Comparison of ENCODE assay signal across 1 cellular context in the genomic region with DNA sequence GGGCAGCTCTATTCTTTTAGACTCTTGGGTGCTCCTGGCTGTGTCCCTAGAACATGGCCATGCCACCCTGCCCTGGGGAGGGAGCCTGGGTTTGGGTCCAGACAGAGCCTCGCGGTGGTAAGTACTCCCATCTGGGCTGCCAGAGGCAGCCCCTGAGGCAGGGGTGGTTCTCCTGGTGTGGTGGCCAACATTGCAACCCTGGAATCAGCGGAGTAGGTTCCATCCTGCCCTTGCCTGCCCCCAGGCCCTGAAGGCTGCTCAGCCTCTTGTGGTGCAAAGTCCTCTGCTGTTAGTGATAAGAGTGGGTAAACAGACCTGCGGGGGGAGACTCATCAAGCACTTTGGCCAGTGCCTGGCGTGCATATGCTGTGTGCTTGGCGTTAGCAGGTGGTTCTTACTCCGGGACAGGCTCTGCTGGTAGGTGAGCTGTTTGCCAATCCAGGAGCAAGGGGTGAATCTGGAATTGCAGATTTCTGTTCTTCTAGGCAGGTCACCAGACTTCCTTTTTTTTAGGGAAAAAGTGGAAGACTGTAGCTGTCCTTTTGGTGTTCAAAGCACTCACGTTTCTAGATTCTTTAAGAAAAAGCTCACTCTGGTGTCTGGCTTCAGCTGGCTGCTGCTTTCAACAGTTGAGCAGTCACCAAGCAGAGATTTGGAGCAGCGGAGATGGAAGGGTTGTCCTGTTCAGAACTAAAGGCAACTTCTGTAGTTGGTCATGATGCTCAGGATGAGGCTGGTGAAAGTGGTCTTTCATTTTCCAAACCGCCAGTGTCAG.
TF ChIP-seq lines count a peak whose summit lies in the region.

No MANE protein-coding gene starts in this region.

TF ChIP-seq in HepG2, 621 proteins besides CTCF, POLR2A, EP300 and RAD21 (continued from another document and continues in another):
- TF ChIP-seq, protein P1, sequence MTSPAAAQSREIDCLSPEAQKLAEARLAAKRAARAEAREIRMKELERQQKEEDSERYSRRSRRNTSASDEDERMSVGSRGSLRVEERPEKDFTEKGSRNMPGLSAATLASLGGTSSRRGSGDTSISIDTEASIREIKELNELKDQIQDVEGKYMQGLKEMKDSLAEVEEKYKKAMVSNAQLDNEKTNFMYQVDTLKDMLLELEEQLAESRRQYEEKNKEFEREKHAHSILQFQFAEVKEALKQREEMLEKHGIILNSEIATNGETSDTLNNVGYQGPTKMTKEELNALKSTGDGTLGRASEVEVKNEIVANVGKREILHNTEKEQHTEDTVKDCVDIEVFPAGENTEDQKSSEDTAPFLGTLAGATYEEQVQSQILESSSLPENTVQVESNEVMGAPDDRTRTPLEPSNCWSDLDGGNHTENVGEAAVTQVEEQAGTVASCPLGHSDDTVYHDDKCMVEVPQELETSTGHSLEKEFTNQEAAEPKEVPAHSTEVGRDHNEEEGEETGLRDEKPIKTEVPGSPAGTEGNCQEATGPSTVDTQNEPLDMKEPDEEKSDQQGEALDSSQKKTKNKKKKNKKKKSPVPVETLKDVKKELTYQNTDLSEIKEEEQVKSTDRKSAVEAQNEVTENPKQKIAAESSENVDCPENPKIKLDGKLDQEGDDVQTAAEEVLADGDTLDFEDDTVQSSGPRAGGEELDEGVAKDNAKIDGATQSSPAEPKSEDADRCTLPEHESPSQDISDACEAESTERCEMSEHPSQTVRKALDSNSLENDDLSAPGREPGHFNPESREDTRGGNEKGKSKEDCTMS (CRISPR knock-in tag; conservative IDR thresholded peaks at IDR 0.05): no peak
- peak; percentile 91; the same call in 1 of the 2 replicates for TF ChIP-seq ZSCAN29 (CRISPR knock-in tag; conservative IDR thresholded peaks at IDR 0.05)
- peak; percentile 93; the same call in 1 of the 2 replicates for TF ChIP-seq NFKB2 (CRISPR knock-in tag; IDR thresholded peaks at IDR 0.05; ENCODE audit: borderline replicate concordance)
- TF ChIP-seq MTF2 (CRISPR knock-in tag; IDR thresholded peaks at IDR 0.05; ENCODE audit: borderline replicate concordance): peak; percentile 17; the same call in 1 of the 2 replicates
- peak; percentile 94 for TF ChIP-seq SPEN (CRISPR knock-in tag; IDR thresholded peaks at IDR 0.05; ENCODE audit: low read depth)
- TF ChIP-seq ZBTB7B (CRISPR knock-in tag; IDR thresholded peaks at IDR 0.05): peak; percentile 96
- peak; percentile 68; the same call in 1 of the 2 replicates for TF ChIP-seq CREM (IDR thresholded peaks at IDR 0.05)
- TF ChIP-seq CREM (CRISPR knock-in tag; IDR thresholded peaks at IDR 0.05): no peak
- no peak for TF ChIP-seq ZNF558 (CRISPR knock-in tag; IDR thresholded peaks at IDR 0.05; ENCODE audit: borderline replicate concordance)
- TF ChIP-seq, protein P2, sequence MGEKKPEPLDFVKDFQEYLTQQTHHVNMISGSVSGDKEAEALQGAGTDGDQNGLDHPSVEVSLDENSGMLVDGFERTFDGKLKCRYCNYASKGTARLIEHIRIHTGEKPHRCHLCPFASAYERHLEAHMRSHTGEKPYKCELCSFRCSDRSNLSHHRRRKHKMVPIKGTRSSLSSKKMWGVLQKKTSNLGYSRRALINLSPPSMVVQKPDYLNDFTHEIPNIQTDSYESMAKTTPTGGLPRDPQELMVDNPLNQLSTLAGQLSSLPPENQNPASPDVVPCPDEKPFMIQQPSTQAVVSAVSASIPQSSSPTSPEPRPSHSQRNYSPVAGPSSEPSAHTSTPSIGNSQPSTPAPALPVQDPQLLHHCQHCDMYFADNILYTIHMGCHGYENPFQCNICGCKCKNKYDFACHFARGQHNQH (CRISPR knock-in tag; IDR thresholded peaks at IDR 0.05): peak; percentile 98
- TF ChIP-seq IRX3 (CRISPR knock-in tag; IDR thresholded peaks at IDR 0.05; ENCODE audit: borderline replicate concordance, low read depth): peak; percentile 2; the same call in 1 of the 2 replicates
- no peak for TF ChIP-seq ZNF879 (CRISPR knock-in tag; IDR thresholded peaks at IDR 0.05)
- 0 out of 2 replicates have a peak, but pooled peaks have one; percentile 57 for TF ChIP-seq FIP1L1 (IDR thresholded peaks at IDR 0.05; ENCODE audit: borderline replicate concordance, insufficient read depth, low read depth, low read length)
- 0 out of 4 replicates have a peak, but pooled peaks of 1 of the 2 experiments have one; percentile 7 for TF ChIP-seq MAFK (conservative IDR thresholded peaks at IDR 0.05 in 1 of 2, IDR thresholded peaks at IDR 0.05 in 1 of 2; ENCODE audit: low read length in 2 of 2)
- peak; percentile 93 for TF ChIP-seq ZNF644 (CRISPR knock-in tag; IDR thresholded peaks at IDR 0.05; ENCODE audit: low read depth)
- TF ChIP-seq GATAD2A (CRISPR knock-in tag; IDR thresholded peaks at IDR 0.05): peak; percentile 99
- TF ChIP-seq MIER2 (CRISPR knock-in tag; IDR thresholded peaks at IDR 0.05): peak; percentile 85
- TF ChIP-seq ZNF264 (CRISPR knock-in tag; IDR thresholded peaks at IDR 0.05): peak; percentile 98
- TF ChIP-seq ZNF557 (CRISPR knock-in tag; IDR thresholded peaks at IDR 0.05): peak; percentile 95
- TF ChIP-seq MEIS1 (CRISPR knock-in tag; IDR thresholded peaks at IDR 0.05; ENCODE audit: borderline replicate concordance): peak; percentile 94; the same call in 1 of the 2 replicates
- TF ChIP-seq DMAP1 (CRISPR knock-in tag; IDR thresholded peaks at IDR 0.05): peak; percentile 94
- TF ChIP-seq TCF12 (IDR thresholded peaks at IDR 0.05): no peak
- TF ChIP-seq TCF12 (CRISPR knock-in tag; IDR thresholded peaks at IDR 0.05): peak; percentile 53; the same call in 1 of the 2 replicates
- TF ChIP-seq MZF1 (CRISPR knock-in tag; IDR thresholded peaks at IDR 0.05; ENCODE audit: borderline replicate concordance): 0 out of 2 replicates have a peak, but pooled peaks have one; percentile 85
- TF ChIP-seq, protein P3, sequence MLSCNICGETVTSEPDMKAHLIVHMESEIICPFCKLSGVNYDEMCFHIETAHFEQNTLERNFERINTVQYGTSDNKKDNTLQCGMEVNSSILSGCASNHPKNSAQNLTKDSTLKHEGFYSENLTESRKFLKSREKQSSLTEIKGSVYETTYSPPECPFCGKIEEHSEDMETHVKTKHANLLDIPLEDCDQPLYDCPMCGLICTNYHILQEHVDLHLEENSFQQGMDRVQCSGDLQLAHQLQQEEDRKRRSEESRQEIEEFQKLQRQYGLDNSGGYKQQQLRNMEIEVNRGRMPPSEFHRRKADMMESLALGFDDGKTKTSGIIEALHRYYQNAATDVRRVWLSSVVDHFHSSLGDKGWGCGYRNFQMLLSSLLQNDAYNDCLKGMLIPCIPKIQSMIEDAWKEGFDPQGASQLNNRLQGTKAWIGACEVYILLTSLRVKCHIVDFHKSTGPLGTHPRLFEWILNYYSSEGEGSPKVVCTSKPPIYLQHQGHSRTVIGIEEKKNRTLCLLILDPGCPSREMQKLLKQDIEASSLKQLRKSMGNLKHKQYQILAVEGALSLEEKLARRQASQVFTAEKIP (CRISPR knock-in tag; IDR thresholded peaks at IDR 0.05; ENCODE audit: borderline replicate concordance): no peak
- TF ChIP-seq RXRA (CRISPR knock-in tag; IDR thresholded peaks at IDR 0.05): peak; percentile 99
- peak; percentile 92 for TF ChIP-seq NCOR1 (IDR thresholded peaks at IDR 0.05; ENCODE audit: borderline replicate concordance, low read length)
- peak; percentile 99 for TF ChIP-seq PHF5A (CRISPR knock-in tag; IDR thresholded peaks at IDR 0.05; ENCODE audit: low read depth, unreplicated experiment)
- TF ChIP-seq SALL1 (CRISPR knock-in tag; IDR thresholded peaks at IDR 0.05): peak; percentile 98
- peak; percentile 79; the same call in 1 of the 2 replicates for TF ChIP-seq SALL2 (CRISPR knock-in tag; IDR thresholded peaks at IDR 0.05)
- peak; percentile 42; the same call in 1 of the 2 replicates for TF ChIP-seq TAF1 (CRISPR knock-in tag; IDR thresholded peaks at IDR 0.05)
- peak; percentile 64; the same call in 1 of the 2 replicates for TF ChIP-seq NFYC (CRISPR knock-in tag; IDR thresholded peaks at IDR 0.05)
- peak; percentile 80 for TF ChIP-seq TOPORS (CRISPR knock-in tag; IDR thresholded peaks at IDR 0.05)
- TF ChIP-seq, protein P4, sequence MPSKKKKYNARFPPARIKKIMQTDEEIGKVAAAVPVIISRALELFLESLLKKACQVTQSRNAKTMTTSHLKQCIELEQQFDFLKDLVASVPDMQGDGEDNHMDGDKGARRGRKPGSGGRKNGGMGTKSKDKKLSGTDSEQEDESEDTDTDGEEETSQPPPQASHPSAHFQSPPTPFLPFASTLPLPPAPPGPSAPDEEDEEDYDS (CRISPR knock-in tag; IDR thresholded peaks at IDR 0.05): peak; percentile 73
- TF ChIP-seq ZNF337 (CRISPR knock-in tag; IDR thresholded peaks at IDR 0.05; ENCODE audit: borderline replicate concordance, low read depth): peak; percentile 82; the same call in 1 of the 2 replicates
- TF ChIP-seq SRY (CRISPR knock-in tag; IDR thresholded peaks at IDR 0.05): 0 out of 2 replicates have a peak, but pooled peaks have one; percentile 44
- TF ChIP-seq, protein P5, sequence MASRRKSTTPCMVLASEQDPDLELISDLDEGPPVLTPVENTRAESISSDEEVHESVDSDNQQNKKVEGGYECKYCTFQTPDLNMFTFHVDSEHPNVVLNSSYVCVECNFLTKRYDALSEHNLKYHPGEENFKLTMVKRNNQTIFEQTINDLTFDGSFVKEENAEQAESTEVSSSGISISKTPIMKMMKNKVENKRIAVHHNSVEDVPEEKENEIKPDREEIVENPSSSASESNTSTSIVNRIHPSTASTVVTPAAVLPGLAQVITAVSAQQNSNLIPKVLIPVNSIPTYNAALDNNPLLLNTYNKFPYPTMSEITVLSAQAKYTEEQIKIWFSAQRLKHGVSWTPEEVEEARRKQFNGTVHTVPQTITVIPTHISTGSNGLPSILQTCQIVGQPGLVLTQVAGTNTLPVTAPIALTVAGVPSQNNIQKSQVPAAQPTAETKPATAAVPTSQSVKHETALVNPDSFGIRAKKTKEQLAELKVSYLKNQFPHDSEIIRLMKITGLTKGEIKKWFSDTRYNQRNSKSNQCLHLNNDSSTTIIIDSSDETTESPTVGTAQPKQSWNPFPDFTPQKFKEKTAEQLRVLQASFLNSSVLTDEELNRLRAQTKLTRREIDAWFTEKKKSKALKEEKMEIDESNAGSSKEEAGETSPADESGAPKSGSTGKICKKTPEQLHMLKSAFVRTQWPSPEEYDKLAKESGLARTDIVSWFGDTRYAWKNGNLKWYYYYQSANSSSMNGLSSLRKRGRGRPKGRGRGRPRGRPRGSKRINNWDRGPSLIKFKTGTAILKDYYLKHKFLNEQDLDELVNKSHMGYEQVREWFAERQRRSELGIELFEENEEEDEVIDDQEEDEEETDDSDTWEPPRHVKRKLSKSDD (CRISPR knock-in tag; IDR thresholded peaks at IDR 0.05; ENCODE audit: low read depth): peak; percentile 74
- TF ChIP-seq RFXAP (CRISPR knock-in tag; IDR thresholded peaks at IDR 0.05; ENCODE audit: borderline replicate concordance): peak; percentile 92
- TF ChIP-seq KDM5B (CRISPR knock-in tag; IDR thresholded peaks at IDR 0.05; ENCODE audit: borderline replicate concordance): peak; percentile 76; the same call in 1 of the 2 replicates
- TF ChIP-seq NR2F1 (CRISPR knock-in tag; IDR thresholded peaks at IDR 0.05): peak in 1 of 2 experiments; percentile 73; a peak in 2 of 4 replicates
- TF ChIP-seq ZNF546 (CRISPR knock-in tag; conservative IDR thresholded peaks at IDR 0.05): 0 out of 2 replicates have a peak, but pooled peaks have one; percentile 56
- peak; percentile 86 for TF ChIP-seq KAT8 (CRISPR knock-in tag; IDR thresholded peaks at IDR 0.05)
- peak; percentile 91; the same call in 1 of the 2 replicates for TF ChIP-seq ZNF556 (CRISPR knock-in tag; IDR thresholded peaks at IDR 0.05; ENCODE audit: borderline replicate concordance)
- peak; percentile 46 for TF ChIP-seq SMC3 (IDR thresholded peaks at IDR 0.05; ENCODE audit: low read length)
- TF ChIP-seq GABPB1 (CRISPR knock-in tag; IDR thresholded peaks at IDR 0.05): peak; percentile 52
- peak; percentile 65; the same call in 1 of the 2 replicates for TF ChIP-seq STAT5B (CRISPR knock-in tag; IDR thresholded peaks at IDR 0.05)
- peak; percentile 96 for TF ChIP-seq HOXA3 (CRISPR knock-in tag; IDR thresholded peaks at IDR 0.05)
- TF ChIP-seq NR2F2 (IDR thresholded peaks at IDR 0.05; ENCODE audit: borderline replicate concordance, low read depth): 0 out of 2 replicates have a peak, but pooled peaks have one; percentile 66
- TF ChIP-seq ZSCAN30 (CRISPR knock-in tag; IDR thresholded peaks at IDR 0.05): peak; percentile 97
- peak; percentile 72 for TF ChIP-seq ZNF781 (CRISPR knock-in tag; IDR thresholded peaks at IDR 0.05; ENCODE audit: borderline replicate concordance, not compliant biosample characterization)
- TF ChIP-seq KLF16 (CRISPR knock-in tag; IDR thresholded peaks at IDR 0.05): peak in 1 of 2 experiments; percentile 95; a peak in 1 of 4 replicates
- TF ChIP-seq KDM2A (CRISPR knock-in tag; IDR thresholded peaks at IDR 0.05; ENCODE audit: borderline replicate concordance, low read depth): peak; percentile 89
- TF ChIP-seq, protein P6, sequence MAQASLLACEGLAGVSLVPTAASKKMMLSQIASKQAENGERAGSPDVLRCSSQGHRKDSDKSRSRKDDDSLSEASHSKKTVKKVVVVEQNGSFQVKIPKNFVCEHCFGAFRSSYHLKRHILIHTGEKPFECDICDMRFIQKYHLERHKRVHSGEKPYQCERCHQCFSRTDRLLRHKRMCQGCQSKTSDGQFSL (CRISPR knock-in tag; IDR thresholded peaks at IDR 0.05): peak; percentile 79; the same call in 1 of the 2 replicates
- TF ChIP-seq ZNF296 (CRISPR knock-in tag; conservative IDR thresholded peaks at IDR 0.05): no peak; the same call in 1 of the 2 replicates
- TF ChIP-seq, protein P7, sequence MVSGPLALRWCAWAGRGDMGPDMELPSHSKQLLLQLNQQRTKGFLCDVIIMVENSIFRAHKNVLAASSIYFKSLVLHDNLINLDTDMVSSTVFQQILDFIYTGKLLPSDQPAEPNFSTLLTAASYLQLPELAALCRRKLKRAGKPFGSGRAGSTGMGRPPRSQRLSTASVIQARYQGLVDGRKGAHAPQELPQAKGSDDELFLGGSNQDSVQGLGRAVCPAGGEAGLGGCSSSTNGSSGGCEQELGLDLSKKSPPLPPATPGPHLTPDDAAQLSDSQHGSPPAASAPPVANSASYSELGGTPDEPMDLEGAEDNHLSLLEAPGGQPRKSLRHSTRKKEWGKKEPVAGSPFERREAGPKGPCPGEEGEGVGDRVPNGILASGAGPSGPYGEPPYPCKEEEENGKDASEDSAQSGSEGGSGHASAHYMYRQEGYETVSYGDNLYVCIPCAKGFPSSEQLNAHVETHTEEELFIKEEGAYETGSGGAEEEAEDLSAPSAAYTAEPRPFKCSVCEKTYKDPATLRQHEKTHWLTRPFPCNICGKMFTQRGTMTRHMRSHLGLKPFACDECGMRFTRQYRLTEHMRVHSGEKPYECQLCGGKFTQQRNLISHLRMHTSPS (CRISPR knock-in tag; IDR thresholded peaks at IDR 0.05; ENCODE audit: low read depth): peak; percentile 88
